Comparison of ENCODE assay signal across 10 cellular contexts in the genomic region with DNA sequence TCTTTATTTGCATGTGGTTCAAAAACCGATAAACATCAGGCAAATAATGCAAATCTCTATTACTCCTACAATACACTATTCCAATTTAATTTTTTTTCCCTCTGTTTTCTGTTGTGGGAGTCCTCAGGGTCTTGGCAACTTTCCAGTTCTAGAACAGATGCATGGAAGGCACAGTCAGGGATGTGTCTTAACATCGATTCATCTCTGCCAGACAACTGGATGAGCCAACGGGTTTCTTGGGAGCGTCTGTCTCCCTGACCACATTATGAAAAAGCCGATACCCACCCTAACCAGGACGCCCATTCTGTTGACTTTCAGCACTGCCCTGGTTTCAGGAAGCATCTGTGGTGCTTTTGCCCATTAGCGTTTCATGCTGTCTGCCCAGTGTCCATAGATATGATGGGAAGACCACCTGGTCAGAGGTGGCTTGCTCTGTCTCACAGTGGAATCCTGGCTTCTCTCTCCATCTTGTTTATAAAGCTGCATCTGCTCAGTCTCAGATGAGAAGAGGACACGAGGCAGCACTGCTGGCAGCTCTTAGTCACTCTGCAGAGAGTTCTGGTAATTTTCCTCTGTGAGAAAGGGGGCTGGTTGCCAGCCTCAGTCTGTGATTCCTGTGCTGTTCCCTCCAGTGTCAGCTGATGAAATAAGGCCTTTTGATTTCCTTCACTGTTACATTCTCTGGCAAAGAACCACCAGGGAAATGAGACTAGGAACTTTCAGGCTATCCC. TPM values are rescaled to one million over a fixed set of nuclear protein-coding genes. Genes with fewer than 3 reads are reported as not detected.
A peak's percentile ranks its signal among the peaks of the same experiment; 100 is the strongest.
DNase-seq lines count a peak whose midpoint lies in the region; ATAC-seq and TF ChIP-seq lines count a peak whose summit lies in the region.
"Had no signal": no experiment of that assay in that cellular context is flagged by ENCODE, and none has a peak within 500 bp of the region (broad histone marks: within the 10 kb centered on the region; RNA-seq: fewer than 3 reads in every experiment).

No MANE protein-coding gene starts in this region.

- peak; percentile 86 for DNase-seq in GM03348 (ENCODE audit: low spot score)
- DNase-seq in astrocyte of the cerebellum (ENCODE audit: low read depth) = peak; percentile 84
- peak; percentile 60 for DNase-seq in hepatic stellate cell (ENCODE audit: low spot score)
- DNase-seq in gastrocnemius medialis = peak; percentile 89 to 90
- DNase-seq in endodermal cell = no peak
- no peak for DNase-seq in NCI-H2107 (lab: John Stamatoyannopoulos, UW)
- no peak for DNase-seq in naive thymus-derived CD4-positive, alpha-beta T cell
- DNase-seq: NCI-H82 had no signal

- 84 to 85% methylated on average over 7 to 8 of the region's 8 CpGs for WGBS in endodermal cell (ENCODE audit: insufficient coverage in 1 of 2, insufficient read length in 1 of 2), 2 experiments

- no peak for TF ChIP-seq CTCF in astrocyte of the cerebellum (IDR thresholded peaks at IDR 0.05; ENCODE audit: low read depth, low read length, missing control alignments)
- no peak for TF ChIP-seq CTCF in gastrocnemius medialis (IDR thresholded peaks at IDR 0.05 in 4 of 5, conservative IDR thresholded peaks at IDR 0.05 in 1 of 5)
- TF ChIP-seq CTCF in endodermal cell (conservative IDR thresholded peaks at IDR 0.05) = no peak

- H3K36me3 ChIP-seq in gastrocnemius medialis (no peaks in the 10 kb centered on the region), endodermal cell (ENCODE audit: control insufficient read depth, insufficient read depth, low read length) (no peaks in the 10 kb centered on the region)
- no peaks in the 10 kb centered on the region for H3K36me3 ChIP-seq in naive thymus-derived CD4-positive, alpha-beta T cell (ENCODE audit: control insufficient read depth in 2 of 3, insufficient read depth in 3 of 3, low read length in 3 of 3)

- no peak overlapping the region for H3K27ac Mint-ChIP-seq in endodermal cell
- H3K27ac Mint-ChIP-seq in naive thymus-derived CD4-positive, alpha-beta T cell = no peak overlapping the region
- H3K27ac Mint-ChIP-seq: activated naive CD4-positive, alpha-beta T cell treated with anti-CD3 and anti-CD28 coated beads, Interleukin-2, amount 50 U/mL, for 24 hours had no signal

- H3K4me3 ChIP-seq in astrocyte of the cerebellum (ENCODE audit: low read depth, low read length) = no peak overlapping the region
- peak overlapping the region in 2 of 4 donors; percentile 38 to 47 for H3K4me3 ChIP-seq in gastrocnemius medialis
- no peak overlapping the region for H3K4me3 ChIP-seq in endodermal cell (ENCODE audit: low read length)
- H3K4me3 ChIP-seq in naive thymus-derived CD4-positive, alpha-beta T cell (ENCODE audit: low read length) = no peak overlapping the region

- H3K9me3 Mint-ChIP-seq in endodermal cell = peaks cover 14% of the 10 kb centered on the region
- peaks cover 0 to 14% (median 3%) of the 10 kb centered on the region in 11 donors for H3K9me3 Mint-ChIP-seq in naive thymus-derived CD4-positive, alpha-beta T cell

- H3K4me1 Mint-ChIP-seq in endodermal cell = no peaks in the 10 kb centered on the region
- no peaks in the 10 kb centered on the region for H3K4me1 Mint-ChIP-seq in naive thymus-derived CD4-positive, alpha-beta T cell
- H3K4me1 Mint-ChIP-seq: activated naive CD4-positive, alpha-beta T cell treated with anti-CD3 and anti-CD28 coated beads, Interleukin-2, amount 50 U/mL, for 24 hours had no signal

- CTCF ChIA-PET in naive thymus-derived CD4-positive, alpha-beta T cell (lab: Charles Lee) = no interaction called here

- no peaks in the 10 kb centered on the region for H3K36me3 Mint-ChIP-seq in endodermal cell (ENCODE audit: low read depth)
- H3K36me3 Mint-ChIP-seq in naive thymus-derived CD4-positive, alpha-beta T cell = peaks cover 0 to 5% (median 0%) of the 10 kb centered on the region in 5 donors
- H3K36me3 Mint-ChIP-seq: activated naive CD4-positive, alpha-beta T cell treated with anti-CD3 and anti-CD28 coated beads, Interleukin-2, amount 50 U/mL, for 24 hours had no signal

- no peak overlapping the region for H3K4me3 Mint-ChIP-seq in endodermal cell
- no peak overlapping the region for H3K4me3 Mint-ChIP-seq in naive thymus-derived CD4-positive, alpha-beta T cell
- H3K4me3 Mint-ChIP-seq: activated naive CD4-positive, alpha-beta T cell treated with anti-CD3 and anti-CD28 coated beads, Interleukin-2, amount 50 U/mL, for 24 hours had no signal

- H3K27ac ChIP-seq in gastrocnemius medialis (peak overlapping the region; percentile 73 to 89 (median 80)), endodermal cell (ENCODE audit: low read depth, low read length) (no peak overlapping the region)
- no peak overlapping the region for H3K27ac ChIP-seq in naive thymus-derived CD4-positive, alpha-beta T cell (ENCODE audit: low read depth, low read length)

- peaks cover 5% of the 10 kb centered on the region for H3K27me3 Mint-ChIP-seq in endodermal cell (ENCODE audit: insufficient read depth)
- peaks cover 11 to 35% (median 24%) of the 10 kb centered on the region in 5 donors for H3K27me3 Mint-ChIP-seq in naive thymus-derived CD4-positive, alpha-beta T cell

- in situ Hi-C loops in astrocyte of the cerebellum (cut with HindIII; ENCODE audit: low sequenced_read_pairs) (no loop called here), gastrocnemius medialis (cut with MboI; ENCODE audit: low sequenced_read_pairs in 4 of 4) (loop anchor here in 1 of 4 donors (25.0 kb wide), 1 partner anchor 618 kb away; the partner anchor contains the start of gene SCG2)

- peaks cover 5 to 18% of the 10 kb centered on the region in 2 donors for H3K4me1 ChIP-seq in gastrocnemius medialis
- no peaks in the 10 kb centered on the region for H3K4me1 ChIP-seq in endodermal cell (ENCODE audit: control insufficient read depth, insufficient read depth, low read length)
- no peaks in the 10 kb centered on the region for H3K4me1 ChIP-seq in naive thymus-derived CD4-positive, alpha-beta T cell (ENCODE audit: control insufficient read depth in 2 of 2, insufficient read depth in 2 of 2, low read length in 2 of 2)

- ATAC-seq in gastrocnemius medialis = peak; percentile 99
- ATAC-seq in HG03039 (IDR thresholded peaks at IDR 0.05; ENCODE audit: unreplicated experiment) = no peak
- no peak for ATAC-seq in naive thymus-derived CD4-positive, alpha-beta T cell

- H3K27me3 ChIP-seq in gastrocnemius medialis (no peaks in the 10 kb centered on the region), endodermal cell (ENCODE audit: control insufficient read depth, insufficient read depth, low read length, poor library complexity, severe bottlenecking) (no peaks in the 10 kb centered on the region)
- peaks cover 0 to 3% of the 10 kb centered on the region in 2 donors for H3K27me3 ChIP-seq in naive thymus-derived CD4-positive, alpha-beta T cell (ENCODE audit: control insufficient read depth in 2 of 2, insufficient read depth in 2 of 2, low read length in 2 of 2)

- TF ChIP-seq POLR2A in gastrocnemius medialis (IDR thresholded peaks at IDR 0.05) = no peak

- POLR2A ChIA-PET in naive thymus-derived CD4-positive, alpha-beta T cell (lab: Charles Lee) = no interaction called here

- no peak overlapping the region for H3K9ac ChIP-seq in endodermal cell (ENCODE audit: extremely low read depth, low read length, poor library complexity, severe bottlenecking)

- intact Hi-C loops in gastrocnemius medialis (cut with DNase I; ENCODE audit: low total_unique reads) = loop anchor here (5.0 to 10.0 kb wide), 2 partner anchors 58 to 471 kb away; partner anchors contain the start of gene KCNE4
- intact Hi-C loops in naive thymus-derived CD4-positive, alpha-beta T cell (cut with micrococcal nuclease) = no loop called here

- H3K9me3 ChIP-seq in gastrocnemius medialis = no peaks in the 10 kb centered on the region
- peaks cover 15% of the 10 kb centered on the region for H3K9me3 ChIP-seq in endodermal cell (ENCODE audit: control insufficient read depth, low read length)
- no peaks in the 10 kb centered on the region for H3K9me3 ChIP-seq in naive thymus-derived CD4-positive, alpha-beta T cell (ENCODE audit: control insufficient read depth in 2 of 3, low read length in 3 of 3)

RNA-seq across cellular contexts. Expression of gene KCNE4, which starts 57.9 kb away (rescaled TPM):
- total RNA-seq in gastrocnemius medialis = 1 to 10 TPM; 2.0 to 6.1 (median 3.3) TPM
- under 1 TPM in 1 of 2 donors, not detected in 1; 0.22 TPM for total RNA-seq in endodermal cell
- 0.18 TPM for polyA plus RNA-seq in endodermal cell (2013, experiment 1 of 2)
- 0.25 TPM for polyA plus RNA-seq in endodermal cell (2013, experiment 2 of 2)
- total RNA-seq in naive thymus-derived CD4-positive, alpha-beta T cell = not detected
- not detected for polyA plus RNA-seq in naive thymus-derived CD4-positive, alpha-beta T cell

Comparison
In these comparisons a context has a peak if more than half of its experiments do, and no peak if none do; other contexts are left out.
1. DNase-seq: peak in GM03348 (single experiment), astrocyte of the cerebellum (single experiment), hepatic stellate cell (single experiment) and gastrocnemius medialis (2 of 2); none in endodermal cell (single experiment), NCI-H2107 (single experiment) and naive thymus-derived CD4-positive, alpha-beta T cell (0 of 9).
2. ATAC-seq: peak in gastrocnemius medialis (2 of 2); none in HG03039 (single experiment) and naive thymus-derived CD4-positive, alpha-beta T cell (single experiment).
3. H3K27ac ChIP-seq: peak in gastrocnemius medialis (4 of 4); none in endodermal cell (single experiment) and naive thymus-derived CD4-positive, alpha-beta T cell (single experiment).